Comparison of ENCODE assay signal across 28 cellular contexts in genomic region chr1:176440176-176440575, GRCh38. TPM values are rescaled to one million over a fixed set of nuclear protein-coding genes. Genes with fewer than 3 reads are reported as not detected.
"Had no signal": no experiment of that assay in that cellular context is flagged by ENCODE, and none has a peak within 500 bp of the region (broad histone marks: within the 10 kb centered on the region; RNA-seq: fewer than 3 reads in every experiment).

No MANE protein-coding gene starts in this region.

- H3K36me3 ChIP-seq: colonic mucosa, esophagus muscularis mucosa, esophagus squamous epithelium, gastrocnemius medialis, gastroesophageal sphincter, heart left ventricle, heart right ventricle had no signal

- ATAC-seq: effector memory CD8-positive, alpha-beta T cell; esophagus mucosa; foreskin keratinocyte; gastrocnemius medialis; gastroesophageal sphincter; heart left ventricle; heart right ventricle had no signal

- H3K4me3 ChIP-seq: colonic mucosa, coronary artery, dorsolateral prefrontal cortex, esophagus muscularis mucosa, esophagus squamous epithelium, gastrocnemius medialis, gastroesophageal sphincter, heart left ventricle, heart right ventricle had no signal

- H3K27ac ChIP-seq: colonic mucosa, coronary artery, dorsolateral prefrontal cortex, epithelial cell of prostate, esophagus muscularis mucosa, esophagus squamous epithelium, foreskin keratinocyte, gastrocnemius medialis, gastroesophageal sphincter, heart left ventricle, heart right ventricle had no signal

- DNase-seq: colonic mucosa; cortex of kidney; dermis blood vessel endothelial cell; dorsolateral prefrontal cortex; effector CD4-positive, alpha-beta T cell; effector CD8-positive, alpha-beta T cell; effector memory CD4-positive, alpha-beta T cell; effector memory CD8-positive, alpha-beta T cell; endodermal cell; erythroblast; esophagus squamous epithelium; foreskin fibroblast; foreskin melanocyte; gastrocnemius medialis; glutamatergic neuron; head of caudate nucleus; heart left ventricle; heart right ventricle had no signal

- H3K9me3 ChIP-seq: colonic mucosa, esophagus muscularis mucosa, esophagus squamous epithelium, gastrocnemius medialis, gastroesophageal sphincter, heart left ventricle, heart right ventricle had no signal

- FAIRE-seq: colon, endometrium, endothelial cell of umbilical vein, frontal cortex had no signal

- H3K27me3 ChIP-seq: colonic mucosa, dorsolateral prefrontal cortex, esophagus muscularis mucosa, esophagus squamous epithelium, foreskin keratinocyte, gastrocnemius medialis, gastroesophageal sphincter, heart left ventricle, heart right ventricle had no signal

- H3K4me1 ChIP-seq: colonic mucosa, esophagus muscularis mucosa, esophagus squamous epithelium, foreskin keratinocyte, gastrocnemius medialis, gastroesophageal sphincter, heart left ventricle had no signal

RNA-seq across cellular contexts. Expression of gene PAPPA2, which starts 22.8 kb away (rescaled TPM):
- total RNA-seq: endothelial cell of umbilical vein had no signal
- polyA plus RNA-seq: endothelial cell of umbilical vein had no signal
